In the genomic region with DNA sequence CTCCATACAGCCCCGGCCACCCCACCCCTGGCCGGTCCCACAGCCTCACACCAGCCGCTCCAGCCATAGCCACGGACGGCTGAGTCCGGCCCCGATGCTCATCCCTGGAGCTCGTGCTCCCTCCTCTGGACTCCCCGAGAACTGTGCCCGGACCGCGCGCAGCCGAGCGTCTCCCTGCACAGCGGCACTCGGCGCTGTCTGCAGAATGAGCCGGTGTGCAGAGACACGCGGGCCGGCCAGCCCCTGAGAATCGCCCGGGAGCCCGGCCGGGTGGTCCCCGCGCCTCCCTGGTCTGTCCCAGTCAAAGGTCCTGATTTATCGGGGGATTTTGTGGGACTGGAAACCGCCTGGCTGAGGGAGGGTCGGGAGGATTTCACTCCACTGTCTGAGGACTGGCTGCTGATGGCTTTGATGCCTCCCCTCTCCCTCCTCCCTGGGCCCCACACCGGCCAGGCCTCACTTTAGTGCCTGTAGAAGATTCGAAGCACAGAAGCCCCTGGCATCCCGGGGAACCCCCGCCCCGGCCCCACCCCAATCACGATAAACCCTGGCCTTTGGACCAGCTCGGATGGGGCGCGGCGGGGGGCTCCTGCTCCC, we compare ENCODE assay signal across 8 cellular contexts.
DNase-seq lines count a peak whose midpoint lies in the region; ATAC-seq, FAIRE-seq and TF ChIP-seq lines count a peak whose summit lies in the region.

No MANE protein-coding gene starts in this region.

- H3K4me3 ChIP-seq in lung, result peak overlapping the region; percentile 25

- peak; percentile 58 for FAIRE-seq in GM12891 (lab: Jason Lieb, UNC)

- TF ChIP-seq CTCF in chondrocyte (IDR thresholded peaks at IDR 0.05) (peak; percentile 81), lung (IDR thresholded peaks at IDR 0.05; ENCODE audit: control extremely low read depth, extremely low read depth) (peak; percentile 71)

- CTCF ChIA-PET in activated CD4-positive, alpha-beta T cell treated with anti-CD3 and anti-CD28 coated beads for 36 hours (lab: Charles Lee), result interaction anchor here (0.5 to 1.6 kb wide), 4 partner anchors 17 to 313 kb away, joined by 3 to 6 read pairs (median 4); no protein-coding TSS in a partner anchor

- H3K36me3 ChIP-seq in lung (ENCODE audit: control insufficient read depth in 2 of 2, insufficient read depth in 2 of 2, low read length in 2 of 2), result no peaks in the 10 kb centered on the region

- POLR2A ChIA-PET in activated CD4-positive, alpha-beta T cell treated with anti-CD3 and anti-CD28 coated beads for 36 hours (lab: Charles Lee), result no interaction called here

- H3K9me3 Mint-ChIP-seq in activated CD4-positive, alpha-beta T cell treated with anti-CD3 and anti-CD28 coated beads for 36 hours (ENCODE audit: low read depth), result no peaks in the 10 kb centered on the region
- no peaks in the 10 kb centered on the region for H3K9me3 Mint-ChIP-seq in chondrocyte (ENCODE audit: low read depth)

- TF ChIP-seq POLR2A in GM12891 (IDR thresholded peaks at IDR 0.05; ENCODE audit: low read depth, low read length), result no peak

- peaks cover 10% of the 10 kb centered on the region for H3K4me1 Mint-ChIP-seq in activated CD4-positive, alpha-beta T cell treated with anti-CD3 and anti-CD28 coated beads for 36 hours
- no peaks in the 10 kb centered on the region for H3K4me1 Mint-ChIP-seq in chondrocyte (ENCODE audit: low read depth)

- 17 to 19% methylated on average over 41 of the region's 41 CpGs for WGBS in lung, 2 donors

- intact Hi-C loops in activated CD4-positive, alpha-beta T cell treated with anti-CD3 and anti-CD28 coated beads for 36 hours (cut with DNase I, micrococcal nuclease), result loop anchor here in 1 of 2 experiments (5.0 to 10.0 kb wide), 2 partner anchors 410 to 678 kb away; no protein-coding TSS in a partner anchor

- DNase-seq in A172 (ENCODE audit: low spot score), result peak; percentile 11
- DNase-seq in GM12891 (ENCODE audit: insufficient read length, low spot score), result peak; percentile 93
- DNase-seq in NCI-H1694 treated with DMSO at 0.1 percent for 48 hours (lab: John Stamatoyannopoulos, UW), result peak; percentile 39
- DNase-seq in activated CD4-positive, alpha-beta T cell treated with anti-CD3 and anti-CD28 coated beads for 36 hours, result peak; percentile 87
- DNase-seq in chondrocyte (ENCODE audit: low spot score), result peak; percentile 83
- DNase-seq in lung (ENCODE audit: low spot score), result no peak
- DNase-seq in stimulated activated CD8-positive, alpha-beta memory T cell treated with anti-CD3 and anti-CD28 coated beads, Interleukin-12 subunit alpha, Interleukin-12 subunit beta, amount 100 ng/mL, for 24 hours (ENCODE audit: extremely low read depth), result peak; percentile 31

- no peaks in the 10 kb centered on the region for H3K36me3 Mint-ChIP-seq in activated CD4-positive, alpha-beta T cell treated with anti-CD3 and anti-CD28 coated beads for 36 hours (ENCODE audit: low read depth)
- H3K36me3 Mint-ChIP-seq in chondrocyte (ENCODE audit: low read depth), result no peaks in the 10 kb centered on the region

- H3K9me3 ChIP-seq in lung (ENCODE audit: control insufficient read depth in 2 of 2, insufficient read depth in 1 of 2, low read length in 1 of 2), result peaks cover 0 to 7% of the 10 kb centered on the region in 2 donors

- peaks cover 0 to 5% of the 10 kb centered on the region in 2 donors for H3K4me1 ChIP-seq in lung (ENCODE audit: control insufficient read depth in 2 of 2, insufficient read depth in 2 of 2, low read length in 2 of 2)

- H3K27me3 Mint-ChIP-seq in activated CD4-positive, alpha-beta T cell treated with anti-CD3 and anti-CD28 coated beads for 36 hours, result peaks cover 28% of the 10 kb centered on the region
- peaks cover 62% of the 10 kb centered on the region for H3K27me3 Mint-ChIP-seq in chondrocyte (ENCODE audit: low read depth)

- no peak overlapping the region for H3K27ac Mint-ChIP-seq in activated CD4-positive, alpha-beta T cell treated with anti-CD3 and anti-CD28 coated beads for 36 hours
- no peak overlapping the region for H3K27ac Mint-ChIP-seq in chondrocyte (ENCODE audit: unreplicated experiment)

- ATAC-seq in activated CD4-positive, alpha-beta T cell treated with anti-CD3 and anti-CD28 coated beads for 36 hours, result peak; percentile 94
- ATAC-seq in lung (ENCODE audit: insufficient read depth, low FRiP score) (peak; percentile 64), GM18873 (IDR thresholded peaks at IDR 0.05; ENCODE audit: low FRiP score, unreplicated experiment) (no peak)

- peak overlapping the region; percentile 47 for H3K4me3 Mint-ChIP-seq in activated CD4-positive, alpha-beta T cell treated with anti-CD3 and anti-CD28 coated beads for 36 hours
- no peak overlapping the region for H3K4me3 Mint-ChIP-seq in chondrocyte (ENCODE audit: unreplicated experiment)

- H3K27me3 ChIP-seq in lung (ENCODE audit: control insufficient read depth, insufficient read depth), result no peaks in the 10 kb centered on the region

- H3K27ac ChIP-seq in lung (ENCODE audit: low read depth in 1 of 2, low read length in 1 of 2), result peak overlapping the region in 1 of 2 donors; percentile 8

TF ChIP-seq in GM12891, 5 proteins besides CTCF, POLR2A, EP300 and RAD21:
- TF ChIP-seq TAF1 (IDR thresholded peaks at IDR 0.05; ENCODE audit: low read depth, low read length) (no peak), PAX5 (IDR thresholded peaks at IDR 0.05; ENCODE audit: insufficient read depth, low read length, severe bottlenecking) (peak; percentile 32)
